8 cellular contexts compared by ENCODE assay signal in the genomic region with DNA sequence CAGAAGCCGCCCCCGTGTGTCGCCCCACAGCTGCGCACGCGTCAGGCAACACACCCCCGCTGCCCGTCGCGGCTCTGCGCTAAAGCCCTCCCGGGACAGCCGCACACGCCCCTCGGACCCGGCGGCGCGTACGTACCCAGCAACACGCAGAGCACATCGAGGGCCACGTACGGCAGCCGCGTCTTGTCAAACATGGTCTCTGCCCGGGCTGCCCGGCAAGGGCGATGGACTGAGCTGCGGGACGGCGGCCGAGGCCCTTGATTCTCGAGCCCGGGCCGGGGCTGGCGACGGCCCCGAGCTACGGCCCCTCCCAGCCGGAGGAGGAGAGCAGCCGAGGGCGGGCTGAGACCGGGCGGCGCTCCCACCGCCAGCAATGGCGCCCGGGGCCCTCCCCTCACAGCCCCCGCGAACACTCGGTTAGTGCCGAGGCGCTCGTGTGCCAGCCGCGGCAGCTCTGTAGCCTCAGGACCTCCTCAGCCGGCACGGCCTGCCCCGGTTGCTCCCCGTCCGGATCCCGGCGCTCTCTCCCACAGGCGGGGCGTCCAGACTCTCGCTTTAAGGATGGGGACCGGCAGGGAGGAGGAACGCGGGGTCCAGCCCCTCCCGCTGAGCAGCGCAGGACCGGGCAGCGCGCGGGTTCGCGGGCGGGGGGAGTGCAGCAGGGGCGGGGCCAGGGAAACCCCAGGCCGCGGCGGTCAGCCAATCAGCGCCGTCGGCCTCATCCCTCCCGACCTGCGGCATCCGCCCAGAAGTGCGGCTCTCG. TPM values are rescaled to one million over a fixed set of nuclear protein-coding genes. Genes with fewer than 3 reads are reported as not detected.
DNase-seq lines count a peak whose midpoint lies in the region; ATAC-seq, FAIRE-seq and TF ChIP-seq lines count a peak whose summit lies in the region.

A gene (minus strand): TSS at position 529 of the 763 bp plus-strand sequence. CDS start 335 bp downstream, at position 194.

- DNase-seq in AG04449 (ENCODE audit: low read depth, low spot score) (no peak), NCI-H2227 treated with DMSO at 0.1 percent for 48 hours (lab: John Stamatoyannopoulos, UW) (peak; percentile 72), cerebellar nuclear complex (lab: John Stamatoyannopoulos, UW) (peak; percentile 51 to 70), kidney (peak; percentile 98)
- peak; percentile 70 for DNase-seq in activated CD4-positive, alpha-beta T cell treated with anti-CD3 and anti-CD28 coated beads for 1 hour
- DNase-seq in stimulated activated CD4-positive, alpha-beta T cell treated with anti-CD3 and anti-CD28 coated beads, Interleukin-15, amount 100 ng/mL, for 24 hours, result peak; percentile 88

- H3K9me3 ChIP-seq in kidney (ENCODE audit: control insufficient read depth in 1 of 2, low read length in 2 of 2), result no peaks in the 10 kb centered on the region

- H3K4me3 ChIP-seq in AG04449 (ENCODE audit: low read depth, low read length) (peak within 1 kb of the TSS; percentile 85), kidney (ENCODE audit: low read length in 2 of 2) (peak within 1 kb of the TSS; percentile 82 to 97)

- no peaks in the 10 kb centered on the region for H3K36me3 ChIP-seq in kidney (ENCODE audit: control insufficient read depth in 1 of 2, insufficient read depth in 2 of 2, low read length in 2 of 2)

- intact Hi-C loops in kidney (cut with DNase I), result no loop called here

- H3K4me1 ChIP-seq in kidney (ENCODE audit: control insufficient read depth in 1 of 2, insufficient read depth in 1 of 2, low read depth in 1 of 2, low read length in 2 of 2), result peaks cover 5 to 9% of the 10 kb centered on the region in 2 donors

- TF ChIP-seq CTCF in AG04449 (IDR thresholded peaks at IDR 0.05; ENCODE audit: insufficient read depth, low read length, missing control alignments) (no peak), kidney (IDR thresholded peaks at IDR 0.05; ENCODE audit: borderline replicate concordance, extremely low read depth, insufficient read depth) (no peak)

- peak within 1 kb of the TSS; percentile 88 to 97 for H3K27ac ChIP-seq in kidney (ENCODE audit: low read depth in 2 of 2, low read length in 2 of 2)

- POLR2A ChIA-PET in AG04449 (lab: Yijun Ruan, JAX), result interaction anchor here (0.6 to 1.2 kb wide), 5 partner anchors 19 to 1012 kb away, joined by 3 read pairs; no protein-coding TSS in a partner anchor

- H3K9ac ChIP-seq in kidney (ENCODE audit: low read length in 2 of 2), result peak within 1 kb of the TSS; percentile 82 to 83

- FAIRE-seq in kidney (lab: Jason Lieb, UNC), result no peak

- peak; percentile 60 for ATAC-seq in GM18861 (IDR thresholded peaks at IDR 0.05; ENCODE audit: unreplicated experiment)
- peak; percentile 78 for ATAC-seq in HG03095 (IDR thresholded peaks at IDR 0.05; ENCODE audit: unreplicated experiment)

- CTCF ChIA-PET in AG04449 (lab: Yijun Ruan, JAX), result interaction anchor here (0.7 to 2.0 kb wide), 4 partner anchors 46 to 157 kb away, joined by 3 to 4 read pairs (median 3); no protein-coding TSS in a partner anchor

RNA-seq across cellular contexts. Expression of the gene that starts here (rescaled TPM):
- total RNA-seq in kidney, result 144 TPM
- polyA plus RNA-seq in kidney (ENCODE audit: insufficient read depth, low read depth, low replicate concordance), result 166 TPM
